ENCODE assay signal across 14 cellular contexts in genomic region chr11:94400075-94400838, GRCh38. TPM values are rescaled to one million over a fixed set of nuclear protein-coding genes. Genes with fewer than 3 reads are reported as not detected.
DNase-seq lines count a peak whose midpoint lies in the region; ATAC-seq, FAIRE-seq and TF ChIP-seq lines count a peak whose summit lies in the region.
"Had no signal": no experiment of that assay in that cellular context is flagged by ENCODE, and none has a peak within 500 bp of the region (broad histone marks: within the 10 kb centered on the region; RNA-seq: fewer than 3 reads in every experiment).

No MANE protein-coding gene starts in this region.

- in situ Hi-C loops in K562 (cut with MboI), result no loop called here
- in situ Hi-C loops in brain microvascular endothelial cell (cut with HindIII; ENCODE audit: low pct_ligation_motif_present, low sequenced_read_pairs), result no loop called here

- ATAC-seq in K562, result no peak
- no peak for ATAC-seq in naive B cell (ENCODE audit: low read depth in 2 of 2)
- no peak for ATAC-seq in GM21515 (IDR thresholded peaks at IDR 0.05; ENCODE audit: unreplicated experiment)
- no peak for ATAC-seq in HG02938 (IDR thresholded peaks at IDR 0.05; ENCODE audit: unreplicated experiment)

- no peaks in the 10 kb centered on the region for H4K20me1 ChIP-seq in K562 (replicated peaks; ENCODE audit: control insufficient read depth, insufficient read depth, low read length)

- no peaks in the 10 kb centered on the region for H3K9me3 ChIP-seq in HUES48 (ENCODE audit: control insufficient read depth, insufficient read depth, low read length)
- H3K9me3 ChIP-seq in K562 (replicated peaks; ENCODE audit: control insufficient read depth, insufficient read depth, low read depth, low read length), result no peaks in the 10 kb centered on the region
- H3K9me3 ChIP-seq: SJCRH30 had no signal

- no peaks in the 10 kb centered on the region for H3K9me1 ChIP-seq in K562 (ENCODE audit: control insufficient read depth, insufficient read depth, low read length)

- TF ChIP-seq RAD21 in K562 (CRISPR knock-in tag; conservative IDR thresholded peaks at IDR 0.05 in 1 of 2, IDR thresholded peaks at IDR 0.05 in 1 of 2), result no peak; a peak in 1 of 4 replicates

- TF ChIP-seq EP300 in K562 (IDR thresholded peaks at IDR 0.05; ENCODE audit: low read length), result peak; percentile 22; the same call in 1 of the 2 replicates

- DNase-seq in AG04449 (ENCODE audit: low read depth, low spot score) (no peak), K562 (ENCODE audit: extremely low read depth in 1 of 4, low spot score in 3 of 4) (peak in 1 of 4 experiments; percentile 24), naive B cell (no peak), medulla oblongata (ENCODE audit: extremely low spot score) (no peak), brain microvascular endothelial cell (no peak)
- DNase-seq: activated CD4-positive, alpha-beta T cell treated with anti-CD3 and anti-CD28 coated beads for 4 hours; activated naive CD4-positive, alpha-beta T cell treated with anti-CD3 and anti-CD28 coated beads, Interleukin-2, amount 50 U/mL, for 16 hours; CD4-positive, CD25-positive, alpha-beta regulatory T cell; midbrain; SJCRH30; spleen had no signal

- POLR2A ChIA-PET in AG04449 (lab: Yijun Ruan, JAX) (no interaction called here), K562 (lab: Yijun Ruan, JAX) (no interaction called here)

- TF ChIP-seq POLR2A in K562 (conservative IDR thresholded peaks at IDR 0.05), result no peak

- intact Hi-C loops in K562 (cut with micrococcal nuclease), result no loop called here

- CTCF ChIA-PET in AG04449 (lab: Yijun Ruan, JAX), result no interaction called here
- CTCF ChIA-PET in K562 (lab: Yijun Ruan, JAX; ENCODE audit: low intra/inter-chr PET ratio), result no interaction called here

- no peak overlapping the region for H3K9ac ChIP-seq in HUES48 (ENCODE audit: low read depth, low read length)
- no peak overlapping the region for H3K9ac ChIP-seq in K562 (ENCODE audit: insufficient read depth in 1 of 2, low read depth in 2 of 2, low read length in 2 of 2)

- H3K27me3 ChIP-seq in HUES48 (ENCODE audit: control insufficient read depth, insufficient read depth, low read length) (peaks cover 39% of the 10 kb centered on the region), K562 (ENCODE audit: control insufficient read depth in 2 of 2, insufficient read depth in 2 of 2, low read length in 2 of 2) (peaks cover 11 to 44% of the 10 kb centered on the region in 2 experiments; a peak in 4 of 5 replicates), brain microvascular endothelial cell (replicated peaks) (peaks cover 15% of the 10 kb centered on the region)
- H3K27me3 ChIP-seq: SJCRH30 had no signal

- H3K79me2 ChIP-seq in K562 (ENCODE audit: control insufficient read depth, insufficient read depth, low read length), result no peaks in the 10 kb centered on the region

- FAIRE-seq in K562 (lab: Jason Lieb, UNC), result no peak

- H3K4me3 Mint-ChIP-seq in naive B cell, result peak overlapping the region in 5 of 8 donors; percentile 3 to 80 (median 17)

- H3K9me3 Mint-ChIP-seq in naive B cell, result peaks cover 0 to 12% (median 6%) of the 10 kb centered on the region in 7 donors

- H3K4me2 ChIP-seq in K562 (ENCODE audit: insufficient read depth, low read length), result no peak overlapping the region

- WGBS in K562 (ENCODE audit: insufficient coverage, low coverage, missing lambda C conversion rate), result 3% methylated on average over 6 of the region's 8 CpGs

- BruUV-seq in K562 (replicated peaks; lab: Mats Ljungman, UMichigan), result no TSS peak

- peaks cover 47 to 73% (median 55%) of the 10 kb centered on the region in 3 donors for H3K27me3 Mint-ChIP-seq in naive B cell

- no peak overlapping the region for H3K27ac Mint-ChIP-seq in naive B cell

- H3K36me3 ChIP-seq in HUES48 (ENCODE audit: control insufficient read depth, insufficient read depth, low read length) (no peaks in the 10 kb centered on the region), K562 (ENCODE audit: control insufficient read depth, insufficient read depth, low read length) (no peaks in the 10 kb centered on the region), brain microvascular endothelial cell (replicated peaks) (no peaks in the 10 kb centered on the region)
- H3K36me3 ChIP-seq: SJCRH30, spleen had no signal

- H3K4me1 ChIP-seq in HUES48 (ENCODE audit: control insufficient read depth, insufficient read depth, low read length) (peaks cover 4% of the 10 kb centered on the region; the same call in 1 of the 2 replicates), K562 (replicated peaks in 1 of 2; ENCODE audit: control insufficient read depth in 2 of 2, insufficient read depth in 2 of 2, low read length in 2 of 2) (peaks cover 0 to 10% of the 10 kb centered on the region in 2 experiments; a peak in 3 of 5 replicates)
- H3K4me1 ChIP-seq: SJCRH30 had no signal

- H2AFZ ChIP-seq in K562 (ENCODE audit: low read depth, low read length), result no peak overlapping the region

- no peak overlapping the region for H3K27ac ChIP-seq in HUES48 (ENCODE audit: low read depth, low read length)
- H3K27ac ChIP-seq in K562 (ENCODE audit: extremely low read depth, low read depth, low read length), result no peak overlapping the region
- H3K27ac ChIP-seq in brain microvascular endothelial cell, result no peak overlapping the region
- H3K27ac ChIP-seq: SJCRH30, spleen had no signal

- peaks cover 6 to 11% of the 10 kb centered on the region in 2 donors for H3K36me3 Mint-ChIP-seq in naive B cell

- no peak for TF ChIP-seq CTCF in AG04449 (IDR thresholded peaks at IDR 0.05; ENCODE audit: insufficient read depth, low read length, missing control alignments)
- no peak for TF ChIP-seq CTCF in K562 (IDR thresholded peaks at IDR 0.05 in 2 of 3, conservative IDR thresholded peaks at IDR 0.05 in 1 of 3; ENCODE audit: insufficient read depth in 2 of 3, low read depth in 1 of 3, low read length in 3 of 3)
- no peak for TF ChIP-seq CTCF in brain microvascular endothelial cell (IDR thresholded peaks at IDR 0.05; ENCODE audit: low read depth, low read length, missing control alignments)

- H3K4me3 ChIP-seq in AG04449 (ENCODE audit: low read depth, low read length) (peak overlapping the region; percentile 53), HUES48 (ENCODE audit: low read depth, low read length) (peak overlapping the region; percentile 66), K562 (no peak overlapping the region), brain microvascular endothelial cell (ENCODE audit: low read depth, low read length) (no peak overlapping the region)

- H3K4me1 Mint-ChIP-seq in naive B cell, result peaks cover 9 to 13% (median 10%) of the 10 kb centered on the region in 3 donors

TF ChIP-seq in K562, 482 proteins besides CTCF, POLR2A, EP300 and RAD21 (continues in another document):
- TF ChIP-seq MAZ (CRISPR knock-in tag; conservative IDR thresholded peaks at IDR 0.05 in 1 of 2, IDR thresholded peaks at IDR 0.05 in 1 of 2), result 0 out of 4 replicates have a peak, but pooled peaks of 1 of the 2 experiments have one; percentile 22
- TF ChIP-seq CREB1 (IDR thresholded peaks at IDR 0.05), result no peak
- TF ChIP-seq CREB1 (CRISPR knock-in tag; IDR thresholded peaks at IDR 0.05), result no peak
- TF ChIP-seq, protein P1, sequence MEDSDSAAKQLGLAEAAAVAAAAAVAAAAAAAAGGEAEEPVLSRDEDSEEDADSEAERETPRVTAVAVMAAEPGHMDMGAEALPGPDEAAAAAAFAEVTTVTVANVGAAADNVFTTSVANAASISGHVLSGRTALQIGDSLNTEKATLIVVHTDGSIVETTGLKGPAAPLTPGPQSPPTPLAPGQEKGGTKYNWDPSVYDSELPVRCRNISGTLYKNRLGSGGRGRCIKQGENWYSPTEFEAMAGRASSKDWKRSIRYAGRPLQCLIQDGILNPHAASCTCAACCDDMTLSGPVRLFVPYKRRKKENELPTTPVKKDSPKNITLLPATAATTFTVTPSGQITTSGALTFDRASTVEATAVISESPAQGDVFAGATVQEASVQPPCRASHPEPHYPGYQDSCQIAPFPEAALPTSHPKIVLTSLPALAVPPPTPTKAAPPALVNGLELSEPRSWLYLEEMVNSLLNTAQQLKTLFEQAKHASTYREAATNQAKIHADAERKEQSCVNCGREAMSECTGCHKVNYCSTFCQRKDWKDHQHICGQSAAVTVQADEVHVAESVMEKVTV (CRISPR knock-in tag; IDR thresholded peaks at IDR 0.05), result 0 out of 2 replicates have a peak, but pooled peaks have one; percentile 1
- 0 out of 2 replicates have a peak, but pooled peaks have one; percentile 32 for TF ChIP-seq DMBX1 (CRISPR knock-in tag; IDR thresholded peaks at IDR 0.05; ENCODE audit: borderline replicate concordance)
- TF ChIP-seq CBFA2T2 (conservative IDR thresholded peaks at IDR 0.05), result peak; percentile 79
- peak; percentile 89 for TF ChIP-seq CBFA2T3 (IDR thresholded peaks at IDR 0.05)
- peak; percentile 77 for TF ChIP-seq ARID1B (IDR thresholded peaks at IDR 0.05)
- TF ChIP-seq KDM1A (IDR thresholded peaks at IDR 0.05), result peak; percentile 47 to 52; a peak in 1 of 4 replicates

RNA-seq across cellular contexts. Expression of gene GPR83, which starts 1.0 kb away (rescaled TPM):
- total RNA-seq in K562 (2011; cell fraction: chromatin; rRNA removed; ENCODE audit: low replicate concordance), result 0.09 and 0.30 TPM in 2 replicates
- total RNA-seq in K562 (2011; cell fraction: nucleolus; rRNA removed), result 0.13 and 0.17 TPM in 2 replicates
- total RNA-seq in K562 (2011; cell fraction: nucleoplasm; rRNA removed), result 0.29 TPM in 1 of 2 replicates, not detected in the other
- total RNA-seq in K562 (2014; rRNA removed) (0.12 TPM in 1 of 2 replicates, not detected in the other), K562 (2014; rRNA removed; fragmentation: Illumina TruSeq; extraction: Trizol) (0.07 and 0.10 TPM in 2 replicates), K562 (2015; rRNA removed; fragmentation: Illumina TruSeq; extraction: Trizol) (0.04 and 0.19 TPM in 2 replicates), K562 (2021) (0.07 and 0.13 TPM in 2 replicates)
- polyA plus RNA-seq in K562 (2011; rRNA removed) (0.07 and 0.10 TPM in 2 replicates), K562 (2014; fragmentation: Illumina TruSeq; extraction: Trizol) (0.07 and 0.10 TPM in 2 replicates), K562 (2014; fragmentation: Nextera tagmentation; extraction: Ambion mirVana) (under 1 TPM in 1 of 2 experiments, not detected in 1; 0.03 TPM), K562 (2014; rRNA removed) (0.08 TPM in 1 of 2 replicates, not detected in the other), naive B cell (ENCODE audit: low read depth in 6 of 6) (under 1 TPM in 2 of 6 donors, not detected in 4; 0.08 to 0.20 TPM)
- 0.07 TPM in 1 of 2 replicates, not detected in the other for polyA plus RNA-seq in K562 (2011; cell fraction: cytosol; rRNA removed)
- polyA plus RNA-seq in K562 (2011; cell fraction: nucleus; rRNA removed), result 0.15 and 0.44 TPM in 2 replicates
- 0.04 and 0.14 TPM in 2 replicates for polyA plus RNA-seq in K562 (2012)
- 0.07 and 0.09 TPM in 2 replicates for polyA minus RNA-seq in K562 (2011; rRNA and poly(A)+ RNA removed)
- not detected in 2 replicates for polyA minus RNA-seq in K562 (2011; cell fraction: cytosol; rRNA and poly(A)+ RNA removed)
- 0.11 TPM in 1 of 2 replicates, not detected in the other for polyA minus RNA-seq in K562 (2011; cell fraction: nucleus; rRNA and poly(A)+ RNA removed)

Comparison
In these comparisons a context has a peak if more than half of its experiments do, and no peak if none do; other contexts are left out.
1. H3K4me3 ChIP-seq: peak in AG04449 (single experiment) and HUES48 (single experiment); none in K562 (single experiment) and brain microvascular endothelial cell (single experiment).